4 cellular contexts compared by ENCODE assay signal in the genomic region with DNA sequence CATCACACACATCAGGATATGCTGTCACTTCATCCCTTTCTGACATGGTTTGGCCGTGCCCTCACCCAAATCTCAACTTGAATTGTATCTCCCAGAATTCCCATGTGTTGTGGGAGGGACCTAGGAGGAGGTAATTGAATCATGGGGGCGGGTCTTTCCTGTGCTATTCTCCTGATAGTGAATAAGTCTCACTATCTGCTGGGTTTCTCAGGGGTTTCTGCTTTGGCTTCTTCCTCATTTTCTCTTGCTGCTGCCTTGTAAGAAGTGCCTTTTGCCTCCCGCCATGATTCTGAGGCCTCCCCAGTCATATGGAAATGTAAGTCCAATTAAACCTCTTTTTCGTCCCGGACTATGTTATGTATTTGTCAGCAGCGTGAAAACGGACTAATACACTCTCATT. TPM values are rescaled to one million over a fixed set of nuclear protein-coding genes. Genes with fewer than 3 reads are reported as not detected.
"Had no signal": no experiment of that assay in that cellular context is flagged by ENCODE, and none has a peak within 500 bp of the region (broad histone marks: within the 10 kb centered on the region; RNA-seq: fewer than 3 reads in every experiment).

No MANE protein-coding gene starts in this region.

RNA-seq across cellular contexts. Expression of a gene that starts 25.8 kb away (rescaled TPM):
- total RNA-seq: right atrium auricular region had no signal
- polyA plus RNA-seq: mammary epithelial cell, ovary, thymus had no signal
